In genomic region chr1:26788515-26788785, GRCh38 we compare ENCODE assay signal across 8 cellular contexts. TPM values are rescaled to one million over a fixed set of nuclear protein-coding genes. Genes with fewer than 3 reads are reported as not detected.
DNase-seq lines count a peak whose midpoint lies in the region; ATAC-seq and TF ChIP-seq lines count a peak whose summit lies in the region.

No MANE protein-coding gene starts in this region.

- peaks cover 7% of the 10 kb centered on the region for H3K27me3 Mint-ChIP-seq in nephron (ENCODE audit: low read depth)

- H3K4me3 Mint-ChIP-seq in nephron = peak overlapping the region; percentile 98 to 99 (median 99)

- POLR2A ChIA-PET in BJ (lab: Charles Lee) = interaction anchor here (0.6 to 1.0 kb wide), 4 partner anchors 20 to 577 kb away, joined by 3 to 9 read pairs (median 4); no protein-coding TSS in a partner anchor

- no peak for TF ChIP-seq POLR2A in NB4 (IDR thresholded peaks at IDR 0.05; ENCODE audit: extremely low read depth, insufficient read length)

- peaks cover 57% of the 10 kb centered on the region for H3K4me1 Mint-ChIP-seq in nephron

- H3K4me3 ChIP-seq in BJ (ENCODE audit: low read depth, low read length) (peak overlapping the region; percentile 54), NB4 (ENCODE audit: low read depth, low read length) (peak overlapping the region; percentile 84), dorsolateral prefrontal cortex (peak overlapping the region; percentile 65 to 98 (median 87))

- CTCF ChIA-PET in BJ (lab: Yijun Ruan, JAX) = interaction anchor here (0.6 to 6.2 kb wide), 40 partner anchors 10 to 288 kb away, joined by 3 to 210 read pairs (median 5); no protein-coding TSS in a partner anchor

- H3K27me3 ChIP-seq in BJ (ENCODE audit: control insufficient read depth, insufficient read depth, low read length) (no peaks in the 10 kb centered on the region), dorsolateral prefrontal cortex (no peaks in the 10 kb centered on the region)

- H3K36me3 ChIP-seq in BJ (ENCODE audit: control insufficient read depth, insufficient read depth, low read length) = 0 out of 2 replicates have a peak, but pooled peaks cover 1% of the 10 kb centered on the region

- peak overlapping the region; percentile 98 to 100 (median 100) for H3K27ac Mint-ChIP-seq in nephron

- ATAC-seq in HG02973 (IDR thresholded peaks at IDR 0.05; ENCODE audit: unreplicated experiment) (no peak), GM18502 (IDR thresholded peaks at IDR 0.05; ENCODE audit: poor library complexity, unreplicated experiment) (no peak), GM19463 (IDR thresholded peaks at IDR 0.05; ENCODE audit: unreplicated experiment) (no peak)

- TF ChIP-seq CTCF in BJ (IDR thresholded peaks at IDR 0.05; ENCODE audit: insufficient read depth, low read depth, low read length) (no peak), NB4 (IDR thresholded peaks at IDR 0.05; ENCODE audit: low read depth, low read length) (no peak), dorsolateral prefrontal cortex (IDR thresholded peaks at IDR 0.05 in 54 of 56, conservative IDR thresholded peaks at IDR 0.05 in 2 of 56; ENCODE audit: low read depth in 1 of 56, partially characterized antibody in 56 of 56) (no peak), nephron (IDR thresholded peaks at IDR 0.05; ENCODE audit: unreplicated experiment in 3 of 3) (no peak)

- H3K9me3 Mint-ChIP-seq in nephron = no peaks in the 10 kb centered on the region

- DNase-seq in BJ (ENCODE audit: low read depth) = no peak
- DNase-seq in NB4 (ENCODE audit: low read depth) = no peak
- no peak for DNase-seq in dorsolateral prefrontal cortex
- no peak for DNase-seq in NK-92 (lab: John Stamatoyannopoulos, UW; ENCODE audit: unreplicated experiment)

- intact Hi-C loops in dorsolateral prefrontal cortex (cut with DNase I) = loop anchor here (1.0 to 10.0 kb wide), 5 partner anchors 38 to 286 kb away; partner anchors contain the start of gene ZDHHC18 (in 1 of the 2)

- peaks cover 3% of the 10 kb centered on the region for H3K36me3 Mint-ChIP-seq in nephron (ENCODE audit: low read depth)

- peak overlapping the region; percentile 95 to 100 (median 100) for H3K27ac ChIP-seq in dorsolateral prefrontal cortex

RNA-seq across cellular contexts. Expression of gene PIGV, which starts 0.7 kb away (rescaled TPM):
- 25.7 and 28.0 TPM in 2 replicates for polyA plus RNA-seq in BJ (2011; rRNA removed)
- polyA minus RNA-seq in BJ (2011; rRNA and poly(A)+ RNA removed) = 23.0 and 34.3 TPM in 2 replicates
- 10 to 100 TPM in 116 of 120 experiments, 1 to 10 TPM in 4; 9.1 to 22.9 (median 14.3) TPM for total RNA-seq in dorsolateral prefrontal cortex

RNA-seq across cellular contexts. Expression of gene ZDHHC18, which starts 38.0 kb away (rescaled TPM):
- 26.6 and 42.1 TPM in 2 replicates for polyA plus RNA-seq in BJ (2011; rRNA removed)
- polyA minus RNA-seq in BJ (2011; rRNA and poly(A)+ RNA removed) = 25.3 and 35.0 TPM in 2 replicates
- total RNA-seq in dorsolateral prefrontal cortex = 10 to 100 TPM; 22.8 to 51.7 (median 34.9) TPM
